In genomic region chr2:237232166-237232565, GRCh38 we compare ENCODE assay signal across 18 cellular contexts.
A peak's percentile ranks its signal among the peaks of the same experiment; 100 is the strongest.
DNase-seq lines count a peak whose midpoint lies in the region; ATAC-seq and TF ChIP-seq lines count a peak whose summit lies in the region.
"Had no signal": no experiment of that assay in that cellular context is flagged by ENCODE, and none has a peak within 500 bp of the region (broad histone marks: within the 10 kb centered on the region; RNA-seq: fewer than 3 reads in every experiment).

No MANE protein-coding gene starts in this region.

- CTCF ChIA-PET in Panc1 (lab: Charles Lee), result no interaction called here

- intact Hi-C loops in Panc1 (cut with micrococcal nuclease; ENCODE audit: unreplicated experiment), result no loop called here

- no peak overlapping the region for H3K9ac ChIP-seq in GM23248
- no peak overlapping the region for H3K9ac ChIP-seq in subcutaneous abdominal adipose tissue (ENCODE audit: low read length in 5 of 5)

- H3K4me3 ChIP-seq in GM23248 (no peak overlapping the region), Panc1 (ENCODE audit: low read depth in 2 of 2, low read length in 2 of 2) (no peak overlapping the region), subcutaneous abdominal adipose tissue (ENCODE audit: low read depth in 1 of 5, low read length in 5 of 5) (no peak overlapping the region), foreskin fibroblast (ENCODE audit: low read depth in 1 of 2, low read length in 2 of 2) (no peak overlapping the region)

- H3K79me2 ChIP-seq in GM23248 (ENCODE audit: insufficient read depth), result no peaks in the 10 kb centered on the region

- H2AFZ ChIP-seq in GM23248, result no peak overlapping the region

- in situ Hi-C loops in GM23248 (cut with MboI) (no loop called here), Panc1 (cut with HindIII; ENCODE audit: low pct_unique_long_range_greater_than_20kb, low sequenced_read_pairs) (no loop called here)

- DNase-seq in GM23248 (peak; percentile 37), Panc1 (ENCODE audit: low read depth, low spot score) (no peak), osteocyte (ENCODE audit: extremely low spot score, unreplicated experiment) (peak; percentile 10), foreskin fibroblast (no peak)
- DNase-seq: CD4-positive, alpha-beta T cell; COR-L47; DMS 273 treated with DMSO at 0.1 percent for 48 hours; DMS79 treated with DMSO at 0.1 percent for 48 hours; H7; NCI-H1092 treated with DMSO at 0.1 percent for 48 hours; NCI-H146; NCI-H2029 treated with DMSO at 0.1 percent for 48 hours; NCI-H226; NCI-H524 treated with DMSO at 0.1 percent for 48 hours; Right ventricle myocardium superior had no signal

- peaks cover 29% of the 10 kb centered on the region for H3K4me1 Mint-ChIP-seq in osteocyte (ENCODE audit: unreplicated experiment)

- no peaks in the 10 kb centered on the region for H3K9me3 ChIP-seq in GM23248 (ENCODE audit: low read depth)
- H3K9me3 ChIP-seq in Panc1 (ENCODE audit: control insufficient read depth, insufficient read depth, low read depth, low read length), result no peaks in the 10 kb centered on the region
- H3K9me3 ChIP-seq in subcutaneous abdominal adipose tissue (ENCODE audit: control insufficient read depth in 5 of 5, low read length in 5 of 5), result no peaks in the 10 kb centered on the region

- POLR2A ChIA-PET in Panc1 (lab: Charles Lee), result no interaction called here

- no peaks in the 10 kb centered on the region for H3K9me2 ChIP-seq in GM23248 (ENCODE audit: insufficient read depth)

- ATAC-seq in Panc1 (no peak), HG02981 (IDR thresholded peaks at IDR 0.05; ENCODE audit: unreplicated experiment) (no peak), GM21825 (IDR thresholded peaks at IDR 0.05; ENCODE audit: unreplicated experiment) (no peak)

- H3K27ac ChIP-seq in GM23248 (peak overlapping the region; percentile 8; the same call in 1 of the 2 replicates), Panc1 (ENCODE audit: low read length) (peak overlapping the region; percentile 49; the same call in 1 of the 2 replicates), subcutaneous abdominal adipose tissue (ENCODE audit: low read depth, low read length) (peak overlapping the region; percentile 42)

- no peaks in the 10 kb centered on the region for H3K27me3 Mint-ChIP-seq in osteocyte (ENCODE audit: unreplicated experiment)

- no peak overlapping the region for H3K4me2 ChIP-seq in GM23248 (ENCODE audit: unreplicated experiment)

- no peaks in the 10 kb centered on the region for H4K20me1 ChIP-seq in GM23248 (ENCODE audit: insufficient read depth)

- peaks cover 4% of the 10 kb centered on the region for H3K9me3 Mint-ChIP-seq in osteocyte (ENCODE audit: unreplicated experiment)
- H3K9me3 Mint-ChIP-seq: CD4-positive, alpha-beta T cell had no signal

- H3K36me3 ChIP-seq in GM23248 (ENCODE audit: low read depth), result no peaks in the 10 kb centered on the region
- no peaks in the 10 kb centered on the region for H3K36me3 ChIP-seq in Panc1 (ENCODE audit: control insufficient read depth, insufficient read depth, low read length)
- no peaks in the 10 kb centered on the region for H3K36me3 ChIP-seq in subcutaneous abdominal adipose tissue (ENCODE audit: control insufficient read depth in 5 of 5, insufficient read depth in 5 of 5, low read length in 5 of 5)

- H3F3A ChIP-seq in GM23248 (ENCODE audit: insufficient read depth), result peaks cover 41% of the 10 kb centered on the region

- H3K27ac Mint-ChIP-seq in osteocyte (ENCODE audit: unreplicated experiment), result no peak overlapping the region
- H3K27ac Mint-ChIP-seq: CD4-positive, alpha-beta T cell had no signal

- H3K27me3 ChIP-seq in GM23248 (replicated peaks; ENCODE audit: insufficient read depth) (no peaks in the 10 kb centered on the region), Panc1 (ENCODE audit: control insufficient read depth, insufficient read depth, low read length) (no peaks in the 10 kb centered on the region), subcutaneous abdominal adipose tissue (ENCODE audit: control insufficient read depth in 5 of 5, insufficient read depth in 4 of 5, low read length in 5 of 5) (no peaks in the 10 kb centered on the region)

- TF ChIP-seq CTCF in Panc1 (IDR thresholded peaks at IDR 0.05), result no peak
- TF ChIP-seq CTCF in osteocyte (IDR thresholded peaks at IDR 0.05), result no peak
- no peak for TF ChIP-seq CTCF in foreskin fibroblast (IDR thresholded peaks at IDR 0.05; ENCODE audit: low read depth, low read length)

- H3K4me1 ChIP-seq in GM23248 (ENCODE audit: insufficient read depth) (peaks cover 63% of the 10 kb centered on the region), Panc1 (ENCODE audit: control insufficient read depth, insufficient read depth, low read length) (0 out of 2 replicates have a peak, but pooled peaks cover 6% of the 10 kb centered on the region), subcutaneous abdominal adipose tissue (ENCODE audit: control insufficient read depth in 5 of 5, insufficient read depth in 5 of 5, low read length in 5 of 5) (peaks cover 8 to 32% (median 23%) of the 10 kb centered on the region in 5 donors)

- no peaks in the 10 kb centered on the region for H3K36me3 Mint-ChIP-seq in osteocyte (ENCODE audit: unreplicated experiment)

- no peak overlapping the region for H3K4me3 Mint-ChIP-seq in osteocyte (ENCODE audit: unreplicated experiment)
- H3K4me3 Mint-ChIP-seq: CD4-positive, alpha-beta T cell had no signal

- BruUV-seq in Panc1 (replicated peaks; lab: Mats Ljungman, UMichigan), result no TSS peak

Comparison
In these comparisons a context has a peak if more than half of its experiments do, and no peak if none do; other contexts are left out.
1. DNase-seq: peak in GM23248 (single experiment) and osteocyte (single experiment); none in Panc1 (single experiment) and foreskin fibroblast (0 of 2).
2. Peak in every context shown above with its lines, with median percentiles within 50 percentile points of each other: H3K27ac ChIP-seq.